Comparison of ENCODE assay signal across 11 cellular contexts in genomic region chr13:113860579-113861432, GRCh38. TPM values are rescaled to one million over a fixed set of nuclear protein-coding genes. Genes with fewer than 3 reads are reported as not detected.
DNase-seq lines count a peak whose midpoint lies in the region; ATAC-seq and TF ChIP-seq lines count a peak whose summit lies in the region.
"Had no signal": no experiment of that assay in that cellular context is flagged by ENCODE, and none has a peak within 500 bp of the region (broad histone marks: within the 10 kb centered on the region; RNA-seq: fewer than 3 reads in every experiment).

No MANE protein-coding gene starts in this region.

- no peaks in the 10 kb centered on the region for H3K27me3 ChIP-seq in HCT116 (ENCODE audit: insufficient read depth, low read length)
- no peaks in the 10 kb centered on the region for H3K27me3 ChIP-seq in WERI-Rb-1 (ENCODE audit: insufficient read depth, low read depth, severe bottlenecking)
- no peaks in the 10 kb centered on the region for H3K27me3 ChIP-seq in left ventricle myocardium inferior (ENCODE audit: low read depth)
- H3K27me3 ChIP-seq: SJSA1 had no signal

- H2AFZ ChIP-seq in HCT116 (ENCODE audit: low read depth, low read length, poor library complexity, severe bottlenecking), result no peak overlapping the region

- no TSS peak for BruUV-seq in HCT116 (replicated peaks; lab: Mats Ljungman, UMichigan)

- POLR2A ChIA-PET in HCT116 (lab: Charles Lee), result no interaction called here

- TF ChIP-seq CTCF in HCT116 (IDR thresholded peaks at IDR 0.05 in 2 of 3, conservative IDR thresholded peaks at IDR 0.05 in 1 of 3; ENCODE audit: borderline replicate concordance in 1 of 3, insufficient read depth in 1 of 3, low read depth in 2 of 3, low read length in 2 of 3), result no peak
- TF ChIP-seq CTCF in WERI-Rb-1 (IDR thresholded peaks at IDR 0.05; ENCODE audit: low read depth, low read length), result no peak
- no peak for TF ChIP-seq CTCF in left ventricle myocardium inferior (IDR thresholded peaks at IDR 0.05; ENCODE audit: borderline replicate concordance)

- no peak for TF ChIP-seq RAD21 in HCT116 (IDR thresholded peaks at IDR 0.05; ENCODE audit: low read depth)

- ATAC-seq in HCT116 (no peak), GM21423 (IDR thresholded peaks at IDR 0.05; ENCODE audit: unreplicated experiment) (no peak)

- CTCF ChIA-PET in HCT116 (lab: Charles Lee), result no interaction called here

- RAD21 ChIA-PET in HCT116 (lab: Charles Lee; ENCODE audit: low non-redundant PET in 1 of 2, low total read pairs in 2 of 2, uncharacterized antibody in 2 of 2, unreplicated experiment in 2 of 2), result no interaction called here

- H3K4me3 ChIP-seq in HCT116 (replicated peaks in 1 of 2; ENCODE audit: low read depth in 1 of 2, low read length in 2 of 2), result no peak overlapping the region
- no peak overlapping the region for H3K4me3 ChIP-seq in WERI-Rb-1 (ENCODE audit: low read depth, low read length)
- peak overlapping the region; percentile 97 for H3K4me3 ChIP-seq in left ventricle myocardium inferior
- H3K4me3 ChIP-seq: SJSA1 had no signal

- no peak for TF ChIP-seq POLR2A in HCT116 (IDR thresholded peaks at IDR 0.05; ENCODE audit: borderline replicate concordance, extremely low read depth, insufficient read depth, insufficient read length)

- H3K4me1 ChIP-seq in HCT116 (ENCODE audit: control insufficient read depth in 1 of 2, insufficient read depth in 2 of 2, low read length in 2 of 2), result peaks cover 10 to 39% of the 10 kb centered on the region in 2 experiments
- H3K4me1 ChIP-seq in left ventricle myocardium inferior, result peaks cover 80% of the 10 kb centered on the region

- intact Hi-C loops in HCT116 (cut with micrococcal nuclease), result loop anchor here (2.0 kb wide), 1 partner anchor 366 kb away; no protein-coding TSS in a partner anchor
- intact Hi-C loops in left ventricle myocardium inferior (cut with micrococcal nuclease), result no loop called here
- intact Hi-C loops in posterior vena cava (cut with DNase I), result loop anchor here in 1 of 2 donors (5.0 kb wide), 1 partner anchor 44 kb away; no protein-coding TSS in a partner anchor

- H3K36me3 ChIP-seq in HCT116 (ENCODE audit: control insufficient read depth in 1 of 2, insufficient read depth in 2 of 2, low read length in 2 of 2) (peaks cover 0 to 20% of the 10 kb centered on the region in 2 experiments; a peak in 1 of 4 replicates), WERI-Rb-1 (peaks cover 10% of the 10 kb centered on the region), left ventricle myocardium inferior (peaks cover 21% of the 10 kb centered on the region)

- H3K4me2 ChIP-seq in HCT116 (ENCODE audit: low read length), result no peak overlapping the region

- no peaks in the 10 kb centered on the region for H3K9me2 ChIP-seq in HCT116 (ENCODE audit: insufficient read depth)

- peaks cover 76% of the 10 kb centered on the region for H3K79me2 ChIP-seq in HCT116 (ENCODE audit: insufficient read depth, low read length)

- peak overlapping the region; percentile 8; the same call in 1 of the 2 replicates for H3K27ac ChIP-seq in HCT116 (ENCODE audit: low read depth, low read length)
- H3K27ac ChIP-seq in WERI-Rb-1, result peak overlapping the region; percentile 46
- peak overlapping the region; percentile 99 for H3K27ac ChIP-seq in left ventricle myocardium inferior (replicated peaks)
- H3K27ac ChIP-seq: SJSA1 had no signal

- H4K20me1 ChIP-seq in HCT116 (ENCODE audit: insufficient read depth), result no peaks in the 10 kb centered on the region

- H3K9me3 ChIP-seq in HCT116 (ENCODE audit: control insufficient read depth in 1 of 2, insufficient read depth in 1 of 2, low read depth in 1 of 2, low read length in 2 of 2) (peaks cover 0 to 6% of the 10 kb centered on the region in 2 experiments; a peak in 1 of 4 replicates), WERI-Rb-1 (ENCODE audit: severe bottlenecking) (no peaks in the 10 kb centered on the region), left ventricle myocardium inferior (replicated peaks) (no peaks in the 10 kb centered on the region)
- H3K9me3 ChIP-seq: SJSA1 had no signal

- no peak overlapping the region for H3K9ac ChIP-seq in HCT116 (ENCODE audit: low read length)

- DNase-seq in HCT116 (ENCODE audit: low read depth, low spot score) (no peak), WERI-Rb-1 (peak; percentile 62), left ventricle myocardium inferior (no peak), posterior vena cava (ENCODE audit: low spot score) (peak; percentile 80), GDM1 (lab: John Stamatoyannopoulos, UW) (no peak), NCI-H82 (lab: John Stamatoyannopoulos, UW) (no peak), NCI-H2029 (lab: John Stamatoyannopoulos, UW) (no peak)
- DNase-seq: activated gamma-delta T cell treated with Interleukin-2 at 50 U/mL for 16 hours, Karpas-422 had no signal

TF ChIP-seq in HCT116, 20 proteins besides CTCF, POLR2A, EP300 and RAD21:
- TF ChIP-seq REST (IDR thresholded peaks at IDR 0.05; ENCODE audit: low read depth) (no peak), ZBTB33 (IDR thresholded peaks at IDR 0.05; ENCODE audit: extremely low read depth, insufficient replicate concordance, low read length) (no peak), SIN3A (IDR thresholded peaks at IDR 0.05; ENCODE audit: low read depth) (no peak), ATF3 (IDR thresholded peaks at IDR 0.05) (no peak), JUND (IDR thresholded peaks at IDR 0.05) (no peak), CBX3 (IDR thresholded peaks at IDR 0.05; ENCODE audit: low read depth) (no peak), ZNF274 (IDR thresholded peaks at IDR 0.05; ENCODE audit: low read depth, low read length) (no peak)

RNA-seq across cellular contexts. Expression of gene GAS6, which starts 3.1 kb away (rescaled TPM):
- total RNA-seq in HCT116 (2021; ENCODE audit: unreplicated experiment) (49.4 TPM), left ventricle myocardium inferior (186 TPM), posterior vena cava (100 to 1,000 TPM; 201 to 215 TPM)
- polyA plus RNA-seq in HCT116 (2012), result 48.8 and 55.5 TPM in 2 replicates

Comparison
In these comparisons a context has a peak if more than half of its experiments do, and no peak if none do; other contexts are left out.
1. DNase-seq: peak in WERI-Rb-1 (single experiment) and posterior vena cava (single experiment); none in HCT116 (single experiment), left ventricle myocardium inferior (single experiment), GDM1 (single experiment), NCI-H82 (single experiment) and NCI-H2029 (single experiment).
2. H3K27ac ChIP-seq: peak in every context shown above with its lines; median percentile 99 in left ventricle myocardium inferior; 46 in WERI-Rb-1; 8 in HCT116.